1 cellular context compared by ENCODE assay signal in genomic region chr10:12006671-12007070, GRCh38.
TF ChIP-seq lines count a peak whose summit lies in the region.

No MANE protein-coding gene starts in this region.

TF ChIP-seq in H1, 55 proteins besides CTCF, POLR2A, EP300 and RAD21:
- TF ChIP-seq RBBP5 (IDR thresholded peaks at IDR 0.05; ENCODE audit: borderline replicate concordance, low read depth, low read length) (no peak), TBP (IDR thresholded peaks at IDR 0.05; ENCODE audit: low read depth, low read length) (no peak), BRCA1 (IDR thresholded peaks at IDR 0.05; ENCODE audit: low read depth, low read length) (no peak), KDM5A (IDR thresholded peaks at IDR 0.05; ENCODE audit: low read length) (no peak), EZH2 (IDR thresholded peaks at IDR 0.05; ENCODE audit: low read depth, low read length, severe bottlenecking) (no peak), MAX (IDR thresholded peaks at IDR 0.05) (no peak), CHD7 (IDR thresholded peaks at IDR 0.05; ENCODE audit: insufficient replicate concordance, low read length) (no peak), MAFK (IDR thresholded peaks at IDR 0.05; ENCODE audit: low read depth, low read length) (no peak), SP4 (IDR thresholded peaks at IDR 0.05; ENCODE audit: low read length) (no peak), JUN (IDR thresholded peaks at IDR 0.05; ENCODE audit: low read depth, low read length) (no peak), SUZ12 (IDR thresholded peaks at IDR 0.05; ENCODE audit: low read length) (no peak), SIRT6 (IDR thresholded peaks at IDR 0.05; ENCODE audit: low read length) (no peak), SIX5 (IDR thresholded peaks at IDR 0.05; ENCODE audit: low read depth, low read length) (no peak), BCL11A (IDR thresholded peaks at IDR 0.05; ENCODE audit: low read depth in 2 of 2, low read length in 2 of 2) (no peak)
